11 cellular contexts compared by ENCODE assay signal in genomic region chr6:136920216-136920857, GRCh38. TPM values are rescaled to one million over a fixed set of nuclear protein-coding genes. Genes with fewer than 3 reads are reported as not detected.
A peak's percentile ranks its signal among the peaks of the same experiment; 100 is the strongest.
DNase-seq lines count a peak whose midpoint lies in the region; ATAC-seq, FAIRE-seq and TF ChIP-seq lines count a peak whose summit lies in the region.
"Had no signal": no experiment of that assay in that cellular context is flagged by ENCODE, and none has a peak within 500 bp of the region (broad histone marks: within the 10 kb centered on the region; RNA-seq: fewer than 3 reads in every experiment).

No MANE protein-coding gene starts in this region.

- H3K27me3 Mint-ChIP-seq in activated naive CD8-positive, alpha-beta T cell treated with anti-CD3 and anti-CD28 coated beads, Interleukin-2, amount 50 U/mL, for 24 hours = peaks cover 47% of the 10 kb centered on the region

- H3K36me3 ChIP-seq in mucosa of rectum (ENCODE audit: control insufficient read depth in 2 of 2, insufficient read depth in 2 of 2, low read length in 2 of 2) = no peaks in the 10 kb centered on the region

- H3K4me1 ChIP-seq in mucosa of rectum (ENCODE audit: control insufficient read depth in 2 of 2, insufficient read depth in 2 of 2, low read length in 2 of 2) = peaks cover 16 to 21% of the 10 kb centered on the region in 2 donors
- no peaks in the 10 kb centered on the region for H3K4me1 ChIP-seq in foreskin keratinocyte

- H3K9ac ChIP-seq in mucosa of rectum (ENCODE audit: low read depth in 1 of 2, low read length in 2 of 2) = no peak overlapping the region

- H3K4me3 ChIP-seq in AG09309 (ENCODE audit: control insufficient read depth, low read depth, low read length) = peak overlapping the region; percentile 36; the same call in 1 of the 2 replicates
- H3K4me3 ChIP-seq in mucosa of rectum (ENCODE audit: low read length in 2 of 2) = peak overlapping the region; percentile 53 to 66

- H3K9me3 ChIP-seq in mucosa of rectum (ENCODE audit: control insufficient read depth in 2 of 2, low read length in 2 of 2) = no peaks in the 10 kb centered on the region

- H3K27me3 ChIP-seq in mucosa of rectum (ENCODE audit: control insufficient read depth in 2 of 2, insufficient read depth in 2 of 2, low read length in 2 of 2) = peaks cover 14 to 32% of the 10 kb centered on the region in 2 donors
- peaks cover 64% of the 10 kb centered on the region for H3K27me3 ChIP-seq in foreskin keratinocyte

- FAIRE-seq in GM19239 (lab: Jason Lieb, UNC) = peak; percentile 68
- FAIRE-seq: colon, small intestine had no signal

- peaks cover 26% of the 10 kb centered on the region for H3K4me1 Mint-ChIP-seq in activated naive CD8-positive, alpha-beta T cell treated with anti-CD3 and anti-CD28 coated beads, Interleukin-2, amount 50 U/mL, for 24 hours

- TF ChIP-seq CTCF in AG09309 (IDR thresholded peaks at IDR 0.05; ENCODE audit: control insufficient read depth, insufficient read depth, low read depth, low read length, missing control alignments) (no peak), foreskin keratinocyte (conservative IDR thresholded peaks at IDR 0.05) (no peak)

- peak overlapping the region; percentile 58 for H3K4me3 Mint-ChIP-seq in activated naive CD8-positive, alpha-beta T cell treated with anti-CD3 and anti-CD28 coated beads, Interleukin-2, amount 50 U/mL, for 24 hours

- ATAC-seq in activated naive CD8-positive, alpha-beta T cell treated with anti-CD3 and anti-CD28 coated beads, Interleukin-2, amount 50 U/mL, for 24 hours = no peak
- no peak for ATAC-seq in foreskin keratinocyte

- no peaks in the 10 kb centered on the region for H3K9me3 Mint-ChIP-seq in activated naive CD8-positive, alpha-beta T cell treated with anti-CD3 and anti-CD28 coated beads, Interleukin-2, amount 50 U/mL, for 24 hours

- peak overlapping the region; percentile 19 for H3K27ac Mint-ChIP-seq in activated naive CD8-positive, alpha-beta T cell treated with anti-CD3 and anti-CD28 coated beads, Interleukin-2, amount 50 U/mL, for 24 hours

- DNase-seq in AG09309 (ENCODE audit: low read depth) (no peak), GM19239 (ENCODE audit: insufficient read length, low spot score) (peak; percentile 4), NCI-H1930 (lab: John Stamatoyannopoulos, UW) (no peak), foreskin keratinocyte (no peak), occipital lobe (lab: John Stamatoyannopoulos, UW) (no peak)
- DNase-seq in activated naive CD8-positive, alpha-beta T cell treated with anti-CD3 and anti-CD28 coated beads, Interleukin-2, amount 50 U/mL, for 24 hours = no peak
- DNase-seq in stimulated activated CD4-positive, alpha-beta T cell treated with anti-CD3 and anti-CD28 coated beads, Interleukin-1b, Interleukin-23, amount 100 ng/mL, for 48 hours = no peak

- H3K27ac ChIP-seq in mucosa of rectum (ENCODE audit: low read depth in 2 of 2, low read length in 2 of 2) = no peak overlapping the region
- no peak overlapping the region for H3K27ac ChIP-seq in foreskin keratinocyte

- peaks cover 8% of the 10 kb centered on the region for H3K36me3 Mint-ChIP-seq in activated naive CD8-positive, alpha-beta T cell treated with anti-CD3 and anti-CD28 coated beads, Interleukin-2, amount 50 U/mL, for 24 hours (ENCODE audit: low read depth)

RNA-seq across cellular contexts. Expression of gene SLC35D3, which starts 1.8 kb away (rescaled TPM):
- total RNA-seq in foreskin keratinocyte = not detected in 2 replicates
- not detected in 2 replicates for polyA plus RNA-seq in foreskin keratinocyte
- total RNA-seq in occipital lobe = not detected
- total RNA-seq: SK-MEL-5 had no signal
